Comparison of ENCODE assay signal across 15 cellular contexts in genomic region chr1:187185389-187185788, GRCh38.
DNase-seq lines count a peak whose midpoint lies in the region; ATAC-seq, FAIRE-seq and TF ChIP-seq lines count a peak whose summit lies in the region.
"Had no signal": no experiment of that assay in that cellular context is flagged by ENCODE, and none has a peak within 500 bp of the region (broad histone marks: within the 10 kb centered on the region; RNA-seq: fewer than 3 reads in every experiment).

No MANE protein-coding gene starts in this region.

- POLR2A ChIA-PET in GM12878 (lab: Charles Lee), result no interaction called here

- in situ Hi-C loops in GM12878 (cut with MboI), result no loop called here

- no peak overlapping the region for H2AFZ ChIP-seq in GM12878 (ENCODE audit: control insufficient read depth, low read depth, low read length)
- H2AFZ ChIP-seq: GM23248 had no signal

- no TSS peak for BruUV-seq in GM12878 (replicated peaks; lab: Mats Ljungman, UMichigan)

- RAD21 ChIA-PET in GM12878 (lab: Charles Lee; ENCODE audit: unreplicated experiment), result no interaction called here

- no peak overlapping the region for H3K4me3 ChIP-seq in BLaER1
- no peak overlapping the region for H3K4me3 ChIP-seq in GM12878
- H3K4me3 ChIP-seq: GM23248 had no signal

- WGBS in GM12878 (ENCODE audit: insufficient coverage, insufficient replicate concordance, low lambda C conversion rate, missing lambda C conversion rate), result 67% methylated on average over 2 of the region's 2 CpGs

- no peak overlapping the region for H3K27ac ChIP-seq in BLaER1
- no peak overlapping the region for H3K27ac ChIP-seq in GM12878 (ENCODE audit: control insufficient read depth, insufficient read depth)
- H3K27ac ChIP-seq: GM23248 had no signal

- peaks cover 7% of the 10 kb centered on the region; the same call in 1 of the 2 replicates for H3K9me3 ChIP-seq in BLaER1
- no peaks in the 10 kb centered on the region; the same call in 2 of the 3 replicates for H3K9me3 ChIP-seq in GM12878 (replicated peaks; ENCODE audit: control insufficient read depth, insufficient read depth, low read length)
- H3K9me3 ChIP-seq: BE2C had no signal

- SMC1A ChIA-PET in GM12878 (lab: Charles Lee; ENCODE audit: uncharacterized antibody, unreplicated experiment), result no interaction called here

- no peak for TF ChIP-seq EP300 in GM12878 (IDR thresholded peaks at IDR 0.05; ENCODE audit: borderline replicate concordance in 1 of 2, control insufficient read depth in 1 of 2, low read depth in 2 of 2, low read length in 2 of 2)

- no peak for TF ChIP-seq RAD21 in GM12878 (IDR thresholded peaks at IDR 0.05; ENCODE audit: insufficient read depth, low read depth, low read length)

- H3K79me2 ChIP-seq in GM12878 (ENCODE audit: control insufficient read depth, insufficient read depth, low read length), result no peaks in the 10 kb centered on the region

- no peak for TF ChIP-seq POLR2A in GM12878 (IDR thresholded peaks at IDR 0.05; ENCODE audit: low read depth, low read length)

- no peaks in the 10 kb centered on the region for H3K36me3 ChIP-seq in BLaER1
- H3K36me3 ChIP-seq in GM12878 (ENCODE audit: control insufficient read depth in 2 of 2, insufficient read depth in 2 of 2, low read length in 1 of 2), result no peaks in the 10 kb centered on the region
- H3K36me3 ChIP-seq: BE2C had no signal

- H3K4me2 ChIP-seq in BLaER1 (peak overlapping the region; percentile 57), GM12878 (ENCODE audit: control insufficient read depth, insufficient read depth) (no peak overlapping the region)

- H4K20me1 ChIP-seq in BLaER1 (no peaks in the 10 kb centered on the region), GM12878 (ENCODE audit: control insufficient read depth, insufficient read depth) (no peaks in the 10 kb centered on the region)

- H3K9ac ChIP-seq in BLaER1 (no peak overlapping the region), GM12878 (ENCODE audit: control insufficient read depth, insufficient read depth, low read length) (no peak overlapping the region)
- H3K9ac ChIP-seq: GM23248 had no signal

- FAIRE-seq in GM12878 (lab: Jason Lieb, UNC), result no peak

- DNase-seq in NCI-H146 treated with DMSO at 0.1 percent for 48 hours (lab: John Stamatoyannopoulos, UW; ENCODE audit: unreplicated experiment) (peak; percentile 84), GM12878 (ENCODE audit: low read depth, low spot score) (no peak), kidney glomerular epithelial cell (lab: John Stamatoyannopoulos, UW) (no peak)
- no peak for DNase-seq in activated CD4-positive, alpha-beta T cell treated with anti-CD3 and anti-CD28 coated beads for 1 hour
- DNase-seq: BE2C; CD8-positive, alpha-beta memory T cell; GM23248; HFFc6; NCI-H1436 treated with DMSO at 0.1 percent for 48 hours; NCI-H2171 treated with DMSO at 0.1 percent for 48 hours; NCI-H510A; OCI-M1 had no signal

- ATAC-seq in GM18873 (IDR thresholded peaks at IDR 0.05; ENCODE audit: low FRiP score, unreplicated experiment) (peak; percentile 72), GM12878 (no peak), HG03442 (IDR thresholded peaks at IDR 0.05; ENCODE audit: unreplicated experiment) (no peak)

- CTCF ChIA-PET in GM12878 (lab: Yijun Ruan, JAX), result interaction anchor here (0.9 kb wide), 1 partner anchor 22 kb away, joined by 3 read pairs; no protein-coding TSS in a partner anchor

- intact Hi-C loops in GM12878 (cut with micrococcal nuclease; ENCODE audit: unreplicated experiment), result no loop called here

- peaks cover 11% of the 10 kb centered on the region for H3K4me1 ChIP-seq in BLaER1
- no peaks in the 10 kb centered on the region for H3K4me1 ChIP-seq in GM12878 (ENCODE audit: control insufficient read depth, insufficient read depth, low read length)
- H3K4me1 ChIP-seq: BE2C had no signal

- TF ChIP-seq CTCF in GM12878 (IDR thresholded peaks at IDR 0.05 in 2 of 3, conservative IDR thresholded peaks at IDR 0.05 in 1 of 3; ENCODE audit: control insufficient read depth in 2 of 3, extremely low read depth in 1 of 3, insufficient read depth in 1 of 3, low read depth in 3 of 3, low read length in 3 of 3), result no peak

- H3K27me3 ChIP-seq in BLaER1 (no peaks in the 10 kb centered on the region), GM12878 (replicated peaks in 1 of 2; ENCODE audit: control insufficient read depth in 2 of 2, insufficient read depth in 2 of 2, low read length in 1 of 2) (no peaks in the 10 kb centered on the region)
- H3K27me3 ChIP-seq: BE2C had no signal

TF ChIP-seq in GM12878, 131 proteins besides CTCF, POLR2A, EP300 and RAD21:
- no peak for TF ChIP-seq ZNF274 (IDR thresholded peaks at IDR 0.05; ENCODE audit: insufficient read depth, insufficient read length)
- no peak for TF ChIP-seq E2F8 (IDR thresholded peaks at IDR 0.05; ENCODE audit: low read depth, partially characterized antibody)
- no peak for TF ChIP-seq ATF2 (IDR thresholded peaks at IDR 0.05; ENCODE audit: low read length)
- peak; percentile 44; the same call in 1 of the 2 replicates for TF ChIP-seq RUNX3 (IDR thresholded peaks at IDR 0.05; ENCODE audit: low read length)
- no peak for TF ChIP-seq SUPT20H (IDR thresholded peaks at IDR 0.05; ENCODE audit: borderline replicate concordance, control insufficient read depth, low read depth, low read length)
- no peak for TF ChIP-seq KDM1A (IDR thresholded peaks at IDR 0.05; ENCODE audit: borderline replicate concordance)
- TF ChIP-seq SMAD1 (IDR thresholded peaks at IDR 0.05; ENCODE audit: low read depth, partially characterized antibody), result no peak
- TF ChIP-seq ZZZ3 (IDR thresholded peaks at IDR 0.05; ENCODE audit: control insufficient read depth, insufficient read length, low read depth), result no peak
